Comparison of ENCODE assay signal across 23 cellular contexts in the genomic region with DNA sequence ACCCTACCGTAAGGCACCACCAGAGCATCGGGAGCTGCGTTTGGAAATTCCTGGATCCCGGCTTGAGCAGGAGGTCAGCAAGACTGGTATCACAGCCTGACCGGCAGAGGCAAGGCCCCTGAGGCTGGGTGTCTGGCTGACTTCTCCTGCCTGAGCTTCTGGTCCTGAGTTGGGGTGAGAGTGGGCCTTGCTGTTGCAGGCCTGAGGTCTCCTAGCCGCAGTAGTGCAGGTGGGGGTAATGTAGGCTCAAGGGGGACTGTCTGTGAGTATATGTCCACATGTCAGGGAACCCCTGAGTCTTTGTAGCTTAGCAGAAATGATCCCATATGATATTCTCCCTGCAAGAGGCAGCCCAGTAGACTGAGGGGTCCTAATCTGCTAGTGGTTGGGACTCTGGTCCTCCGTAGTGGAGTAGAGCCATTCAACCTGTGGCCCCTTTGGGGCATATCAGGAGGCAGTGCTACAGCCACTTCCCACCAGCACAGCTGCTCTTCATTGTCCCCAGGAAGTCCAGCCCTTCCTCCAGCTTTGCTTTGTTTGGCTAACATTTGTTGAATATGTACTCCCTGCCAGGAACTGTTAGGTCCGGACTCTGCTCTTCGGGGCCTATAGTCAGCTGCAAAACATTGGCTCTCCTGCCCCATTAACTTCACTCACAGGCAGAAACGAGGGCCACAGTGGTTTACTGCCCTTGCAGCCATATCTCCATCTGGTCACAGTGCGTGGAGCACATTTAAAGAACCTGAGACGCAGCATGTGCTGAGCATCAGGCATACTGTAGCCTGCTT. TPM values are rescaled to one million over a fixed set of nuclear protein-coding genes. Genes with fewer than 3 reads are reported as not detected.
DNase-seq lines count a peak whose midpoint lies in the region; ATAC-seq and TF ChIP-seq lines count a peak whose summit lies in the region.
"Had no signal": no experiment of that assay in that cellular context is flagged by ENCODE, and none has a peak within 500 bp of the region (broad histone marks: within the 10 kb centered on the region; RNA-seq: fewer than 3 reads in every experiment).

No MANE protein-coding gene starts in this region.

- peaks cover 7% of the 10 kb centered on the region for H3K36me3 Mint-ChIP-seq in neural crest cell (ENCODE audit: low read depth)
- H3K36me3 Mint-ChIP-seq in nephron progenitor cell (ENCODE audit: low read depth) = peaks cover 30% of the 10 kb centered on the region
- H3K36me3 Mint-ChIP-seq in activated CD4-positive, alpha-beta memory T cell treated with anti-CD3 and anti-CD28 coated beads, Interleukin-2, amount 10 ng/mL, durations not matched to agents 7 days and 5 days (ENCODE audit: low read depth) = peaks cover 19% of the 10 kb centered on the region

- H3K4me1 ChIP-seq in heart left ventricle (peaks cover 3 to 70% (median 39%) of the 10 kb centered on the region in 12 donors), right atrium auricular region (peaks cover 0 to 52% of the 10 kb centered on the region in 2 donors), gastroesophageal sphincter (peaks cover 0 to 42% (median 15%) of the 10 kb centered on the region in 3 donors), upper lobe of left lung (peaks cover 25 to 39% (median 35%) of the 10 kb centered on the region in 4 donors)
- H3K4me1 ChIP-seq: HAP-1 had no signal

- H3K27me3 Mint-ChIP-seq in neural crest cell (ENCODE audit: low read depth) = no peaks in the 10 kb centered on the region
- H3K27me3 Mint-ChIP-seq in nephron progenitor cell (ENCODE audit: low read depth, poor library complexity) = no peaks in the 10 kb centered on the region
- H3K27me3 Mint-ChIP-seq in activated CD4-positive, alpha-beta memory T cell treated with anti-CD3 and anti-CD28 coated beads, Interleukin-2, amount 10 ng/mL, durations not matched to agents 7 days and 5 days = no peaks in the 10 kb centered on the region
- H3K27me3 Mint-ChIP-seq: activated B cell treated with CpG ODN at 0.5 μM for 24 hours; activated CD8-positive, alpha-beta T cell treated with anti-CD3 and anti-CD28 coated beads for 36 hours had no signal

- peaks cover 0 to 64% (median 54%) of the 10 kb centered on the region in 9 donors for H3K36me3 ChIP-seq in heart left ventricle
- peaks cover 57% of the 10 kb centered on the region for H3K36me3 ChIP-seq in right atrium auricular region
- peaks cover 0 to 68% of the 10 kb centered on the region in 2 donors for H3K36me3 ChIP-seq in gastroesophageal sphincter
- peaks cover 22 to 70% (median 53%) of the 10 kb centered on the region in 4 donors for H3K36me3 ChIP-seq in upper lobe of left lung

- DNase-seq in heart left ventricle (peak in 2 of 5 donors; percentile 43 to 60), right atrium auricular region (ENCODE audit: low spot score) (no peak), neural crest cell (ENCODE audit: low read depth, low spot score) (no peak), upper lobe of left lung (no peak), nephron progenitor cell (no peak), GOT3 (lab: John Stamatoyannopoulos, UW) (no peak)
- DNase-seq in activated CD4-positive, alpha-beta memory T cell treated with anti-CD3 and anti-CD28 coated beads, Interleukin-2, amount 10 ng/mL, durations not matched to agents 7 days and 5 days = no peak
- DNase-seq: activated B cell treated with CpG ODN at 0.5 μM for 24 hours; activated CD8-positive, alpha-beta T cell treated with anti-CD3 and anti-CD28 coated beads for 36 hours; activated naive CD4-positive, alpha-beta T cell treated with anti-CD3 and anti-CD28 coated beads, Interleukin-2, amount 50 U/mL, for 16 hours; activated T-cell treated with anti-CD3 and anti-CD28 coated beads, Interleukin-2, amount 50 U/mL, for 4 hours; aorta; endodermal cell; NCI-H2029 treated with DMSO at 0.1 percent for 48 hours; NCI-H510A; stimulated activated CD8-positive, alpha-beta memory T cell treated with anti-CD3 and anti-CD28 coated beads, Interleukin-4, amount 100 ng/mL, for 48 hours; T1000 had no signal

- H3K27ac ChIP-seq in heart left ventricle (peak overlapping the region in 11 of 12 donors; percentile 3 to 77 (median 63)), right atrium auricular region (peak overlapping the region in 1 of 2 donors; percentile 15), gastroesophageal sphincter (peak overlapping the region in 3 of 4 donors; percentile 4 to 23 (median 17)), upper lobe of left lung (peak overlapping the region in 3 of 4 donors; percentile 52 to 78 (median 54))
- H3K27ac ChIP-seq: A549, BLaER1, KMS-11 had no signal

- TF ChIP-seq CTCF in heart left ventricle (IDR thresholded peaks at IDR 0.05) (no peak), right atrium auricular region (IDR thresholded peaks at IDR 0.05) (no peak), gastroesophageal sphincter (IDR thresholded peaks at IDR 0.05) (no peak), neural crest cell (conservative IDR thresholded peaks at IDR 0.05) (no peak), upper lobe of left lung (IDR thresholded peaks at IDR 0.05) (no peak), nephron progenitor cell (IDR thresholded peaks at IDR 0.05) (no peak)

- H3K27ac Mint-ChIP-seq in neural crest cell (ENCODE audit: unreplicated experiment) = peak overlapping the region; percentile 57
- H3K27ac Mint-ChIP-seq in nephron progenitor cell = no peak overlapping the region
- H3K27ac Mint-ChIP-seq in activated CD4-positive, alpha-beta memory T cell treated with anti-CD3 and anti-CD28 coated beads, Interleukin-2, amount 10 ng/mL, durations not matched to agents 7 days and 5 days = no peak overlapping the region
- H3K27ac Mint-ChIP-seq: activated B cell treated with CpG ODN at 0.5 μM for 24 hours; activated CD8-positive, alpha-beta T cell treated with anti-CD3 and anti-CD28 coated beads for 36 hours; endodermal cell had no signal

- ATAC-seq in heart left ventricle (peak; percentile 21 to 67 (median 38)), gastroesophageal sphincter (peak; percentile 32), upper lobe of left lung (ENCODE audit: low FRiP score in 2 of 2) (no peak)
- ATAC-seq: A549; activated CD8-positive, alpha-beta T cell treated with anti-CD3 and anti-CD28 coated beads for 36 hours; activated T-cell treated with anti-CD3 and anti-CD28 coated beads, Interleukin-2, amount 50 U/mL, for 4 hours had no signal

- TF ChIP-seq EP300 in gastroesophageal sphincter (IDR thresholded peaks at IDR 0.05) = no peak
- TF ChIP-seq EP300 in upper lobe of left lung (IDR thresholded peaks at IDR 0.05) = no peak

- POLR2A ChIA-PET in activated CD4-positive, alpha-beta memory T cell treated with anti-CD3 and anti-CD28 coated beads, Interleukin-2, amount 10 ng/mL, durations not matched to agents 7 days and 5 days (lab: Charles Lee) = no interaction called here

- no peak overlapping the region for H3K4me3 ChIP-seq in heart left ventricle
- H3K4me3 ChIP-seq in right atrium auricular region = no peak overlapping the region
- H3K4me3 ChIP-seq in gastroesophageal sphincter = no peak overlapping the region
- H3K4me3 ChIP-seq in upper lobe of left lung = no peak overlapping the region
- H3K4me3 ChIP-seq: A549, BLaER1, HAP-1 had no signal

- no peaks in the 10 kb centered on the region for H3K9me3 Mint-ChIP-seq in neural crest cell
- H3K9me3 Mint-ChIP-seq in nephron progenitor cell = no peaks in the 10 kb centered on the region
- no peaks in the 10 kb centered on the region for H3K9me3 Mint-ChIP-seq in activated CD4-positive, alpha-beta memory T cell treated with anti-CD3 and anti-CD28 coated beads, Interleukin-2, amount 10 ng/mL, durations not matched to agents 7 days and 5 days
- H3K9me3 Mint-ChIP-seq: activated B cell treated with CpG ODN at 0.5 μM for 24 hours; activated CD8-positive, alpha-beta T cell treated with anti-CD3 and anti-CD28 coated beads for 36 hours; activated T-cell treated with anti-CD3 and anti-CD28 coated beads, Interleukin-2, amount 50 U/mL, for 4 hours; endodermal cell had no signal

- no peak for TF ChIP-seq POLR2A in heart left ventricle (IDR thresholded peaks at IDR 0.05)
- TF ChIP-seq POLR2A in gastroesophageal sphincter (IDR thresholded peaks at IDR 0.05) = no peak
- TF ChIP-seq POLR2A in upper lobe of left lung (IDR thresholded peaks at IDR 0.05) = no peak

- 62 to 72% (median 68%) methylated on average over 12 of the region's 12 CpGs for WGBS in heart left ventricle, 4 donors
- WGBS in gastroesophageal sphincter (ENCODE audit: low coverage in 1 of 2), 2 donors = 45 to 70% methylated on average over 3 to 6 of the region's 12 CpGs
- 72 to 87% methylated on average over 11 to 12 of the region's 12 CpGs for WGBS in upper lobe of left lung, 2 donors

- H3K27me3 ChIP-seq in heart left ventricle (no peaks in the 10 kb centered on the region), right atrium auricular region (no peaks in the 10 kb centered on the region), gastroesophageal sphincter (no peaks in the 10 kb centered on the region), upper lobe of left lung (no peaks in the 10 kb centered on the region)
- H3K27me3 ChIP-seq: BLaER1 had no signal

- H3K4me3 Mint-ChIP-seq in neural crest cell (no peak overlapping the region), nephron progenitor cell (no peak overlapping the region)
- H3K4me3 Mint-ChIP-seq in activated CD4-positive, alpha-beta memory T cell treated with anti-CD3 and anti-CD28 coated beads, Interleukin-2, amount 10 ng/mL, durations not matched to agents 7 days and 5 days = no peak overlapping the region
- H3K4me3 Mint-ChIP-seq: activated B cell treated with CpG ODN at 0.5 μM for 24 hours; activated CD8-positive, alpha-beta T cell treated with anti-CD3 and anti-CD28 coated beads for 36 hours; activated T-cell treated with anti-CD3 and anti-CD28 coated beads, Interleukin-2, amount 50 U/mL, for 4 hours; endodermal cell had no signal

- CTCF ChIA-PET in activated CD4-positive, alpha-beta memory T cell treated with anti-CD3 and anti-CD28 coated beads, Interleukin-2, amount 10 ng/mL, durations not matched to agents 7 days and 5 days (lab: Charles Lee) = interaction anchor here (0.6 kb wide), 1 partner anchor 495 kb away, joined by 3 read pairs; no protein-coding TSS in a partner anchor

- H3K4me1 Mint-ChIP-seq in neural crest cell (peaks cover 8% of the 10 kb centered on the region), nephron progenitor cell (peaks cover 31% of the 10 kb centered on the region)
- H3K4me1 Mint-ChIP-seq in activated CD4-positive, alpha-beta memory T cell treated with anti-CD3 and anti-CD28 coated beads, Interleukin-2, amount 10 ng/mL, durations not matched to agents 7 days and 5 days = peaks cover 15% of the 10 kb centered on the region

- intact Hi-C loops in heart left ventricle (cut with DNase I) = loop anchor here in 2 of 10 donors (5.0 to 10.0 kb wide), 2 partner anchors 112 to 114 kb away; no protein-coding TSS in a partner anchor

- no peaks in the 10 kb centered on the region for H3K9me3 ChIP-seq in heart left ventricle
- H3K9me3 ChIP-seq in right atrium auricular region = no peaks in the 10 kb centered on the region
- no peaks in the 10 kb centered on the region for H3K9me3 ChIP-seq in gastroesophageal sphincter
- H3K9me3 ChIP-seq in upper lobe of left lung = no peaks in the 10 kb centered on the region
- H3K9me3 ChIP-seq: A549, BLaER1, HAP-1 had no signal

RNA-seq across cellular contexts. Expression of a gene that starts 10.9 kb away (rescaled TPM):
- total RNA-seq in heart left ventricle (1 to 10 TPM in 8 of 9 donors, under 1 TPM in 1; 0.50 to 5.1 (median 1.9) TPM), right atrium auricular region (under 1 TPM; 0.41 to 0.90 TPM), gastroesophageal sphincter (under 1 TPM in 2 of 4 donors, not detected in 2; 0.16 to 0.31 TPM), neural crest cell (2.1 and 2.7 TPM in 2 replicates), upper lobe of left lung (1 to 10 TPM in 5 of 6 donors, under 1 TPM in 1; 0.34 to 3.4 (median 2.5) TPM)
- polyA plus RNA-seq in heart left ventricle = 1 to 10 TPM in 1 of 2 donors, under 1 TPM in 1; 0.53 to 1.9 TPM
- under 1 TPM; 0.23 to 0.25 TPM for total RNA-seq in activated CD4-positive, alpha-beta memory T cell treated with anti-CD3 and anti-CD28 coated beads, Interleukin-2, amount 10 ng/mL, durations not matched to agents 7 days and 5 days
- total RNA-seq: Daoy had no signal

RNA-seq across cellular contexts. Expression of a gene that starts 17.5 kb away (rescaled TPM):
- total RNA-seq in heart left ventricle (10 to 100 TPM; 63.4 to 90.3 (median 75.3) TPM), right atrium auricular region (100 to 1,000 TPM in 1 of 2 donors, 10 to 100 TPM in 1; 84.0 to 103 TPM), gastroesophageal sphincter (100 to 1,000 TPM in 1 of 4 donors, 10 to 100 TPM in 3; 66.4 to 110 (median 82.8) TPM), neural crest cell (85.7 and 93.0 TPM in 2 replicates), upper lobe of left lung (100 to 1,000 TPM; 103 to 170 (median 125) TPM)
- polyA plus RNA-seq in heart left ventricle = 100 to 1,000 TPM in 1 of 2 donors, 10 to 100 TPM in 1; 64.5 to 132 TPM
- total RNA-seq in activated CD4-positive, alpha-beta memory T cell treated with anti-CD3 and anti-CD28 coated beads, Interleukin-2, amount 10 ng/mL, durations not matched to agents 7 days and 5 days = 10 to 100 TPM; 71.5 to 77.4 TPM

RNA-seq across cellular contexts. Expression of a gene that starts 17.7 kb away (rescaled TPM):
- total RNA-seq in heart left ventricle = 10 to 100 TPM in 8 of 9 donors, 1 to 10 TPM in 1; 9.5 to 20.6 (median 13.5) TPM
- polyA plus RNA-seq in heart left ventricle = 10 to 100 TPM; 11.6 to 52.9 TPM
- total RNA-seq in right atrium auricular region = 10 to 100 TPM; 13.5 to 13.9 TPM
- 10 to 100 TPM; 16.9 to 30.4 (median 24.7) TPM for total RNA-seq in gastroesophageal sphincter
- total RNA-seq in neural crest cell = 45.8 and 60.8 TPM in 2 replicates
- total RNA-seq in upper lobe of left lung = 10 to 100 TPM; 14.2 to 41.4 (median 24.5) TPM
- total RNA-seq in activated CD4-positive, alpha-beta memory T cell treated with anti-CD3 and anti-CD28 coated beads, Interleukin-2, amount 10 ng/mL, durations not matched to agents 7 days and 5 days = 10 to 100 TPM; 24.1 to 24.3 TPM

RNA-seq across cellular contexts. Expression of a gene that starts 21.9 kb away (rescaled TPM):
- total RNA-seq in heart left ventricle (10 to 100 TPM; 16.9 to 34.5 (median 19.1) TPM), right atrium auricular region (10 to 100 TPM; 15.8 to 22.0 TPM), gastroesophageal sphincter (10 to 100 TPM; 20.1 to 36.0 (median 27.8) TPM), neural crest cell (47.3 and 52.1 TPM in 2 replicates), upper lobe of left lung (10 to 100 TPM; 22.2 to 57.6 (median 31.1) TPM)
- 10 to 100 TPM; 16.5 TPM for polyA plus RNA-seq in heart left ventricle
- 10 to 100 TPM; 34.7 to 36.6 TPM for total RNA-seq in activated CD4-positive, alpha-beta memory T cell treated with anti-CD3 and anti-CD28 coated beads, Interleukin-2, amount 10 ng/mL, durations not matched to agents 7 days and 5 days

RNA-seq across cellular contexts. Expression of a gene that starts 43.9 kb away (rescaled TPM):
- total RNA-seq in heart left ventricle (1 to 10 TPM in 8 of 9 donors, under 1 TPM in 1; 0.61 to 4.1 (median 2.6) TPM), right atrium auricular region (1 to 10 TPM in 1 of 2 donors, not detected in 1; 1.3 TPM), gastroesophageal sphincter (under 1 TPM in 1 of 4 donors, not detected in 3; 0.54 TPM), neural crest cell (1.5 and 1.6 TPM in 2 replicates), upper lobe of left lung (1 to 10 TPM in 2 of 6 donors, under 1 TPM in 2, not detected in 2; 0.34 to 2.4 (median 1.2) TPM)
- 1 to 10 TPM; 3.2 to 8.1 TPM for polyA plus RNA-seq in heart left ventricle
- total RNA-seq in activated CD4-positive, alpha-beta memory T cell treated with anti-CD3 and anti-CD28 coated beads, Interleukin-2, amount 10 ng/mL, durations not matched to agents 7 days and 5 days = under 1 TPM; 0.18 to 0.50 TPM
- total RNA-seq: aorta, endodermal cell had no signal
- polyA plus RNA-seq: aorta had no signal

Comparison
In these comparisons a context has a peak if more than half of its experiments do, and no peak if none do; other contexts are left out.
1. ATAC-seq: peak in heart left ventricle (4 of 4) and gastroesophageal sphincter (single experiment); none in upper lobe of left lung (0 of 2).